23 cellular contexts compared by ENCODE assay signal in the genomic region with DNA sequence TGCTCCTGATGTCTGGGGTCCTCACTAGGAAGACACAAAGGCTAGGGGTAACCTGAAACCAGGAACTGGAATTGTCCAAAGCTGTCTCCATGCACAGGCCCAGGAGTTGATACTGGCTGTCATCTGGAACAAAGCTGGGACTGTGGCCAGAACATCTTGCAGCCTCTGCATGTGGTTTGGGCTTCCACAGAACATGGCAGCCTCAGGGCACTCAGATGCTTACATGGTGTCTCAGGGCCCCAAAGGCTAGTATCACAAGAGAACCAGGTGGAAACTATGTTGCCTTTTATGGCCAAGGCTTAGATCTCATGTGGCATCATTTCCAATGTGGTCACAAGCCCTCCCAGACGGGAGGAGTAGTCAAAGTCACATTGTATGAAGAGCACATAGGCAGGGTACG.
DNase-seq lines count a peak whose midpoint lies in the region; ATAC-seq and TF ChIP-seq lines count a peak whose summit lies in the region.
"Had no signal": no experiment of that assay in that cellular context is flagged by ENCODE, and none has a peak within 500 bp of the region (broad histone marks: within the 10 kb centered on the region; RNA-seq: fewer than 3 reads in every experiment).

No MANE protein-coding gene starts in this region.

- no peak overlapping the region for H2AFZ ChIP-seq in hepatocyte
- H2AFZ ChIP-seq: neural progenitor cell had no signal

- H3K4me1 ChIP-seq in foreskin keratinocyte (no peaks in the 10 kb centered on the region), hepatocyte (ENCODE audit: insufficient read depth) (no peaks in the 10 kb centered on the region)
- H3K4me1 ChIP-seq: neural progenitor cell, suprapubic skin, vagina had no signal

- H4K20me1 ChIP-seq in hepatocyte (ENCODE audit: insufficient read depth, poor library complexity, severe bottlenecking): no peaks in the 10 kb centered on the region

- no peak overlapping the region for H3K27ac Mint-ChIP-seq in activated CD4-positive, alpha-beta T cell treated with anti-CD3 and anti-CD28 coated beads for 36 hours
- H3K27ac Mint-ChIP-seq: activated CD8-positive, alpha-beta T cell treated with anti-CD3 and anti-CD28 coated beads, Interleukin-2, amount 10 ng/mL, durations not matched to agents 7 days and 5 days; CD4-positive, alpha-beta T cell; HFFc6; neural progenitor cell; stimulated activated effector memory CD8-positive, alpha-beta T cell treated with anti-CD3 and anti-CD28 coated beads, Interleukin-12 subunit alpha, Interleukin-12 subunit beta, amount 100 ng/mL, for 72 hours had no signal

- no peaks in the 10 kb centered on the region for H3K79me2 ChIP-seq in hepatocyte

- DNase-seq in COLO668 (lab: John Stamatoyannopoulos, UW; ENCODE audit: unreplicated experiment) (peak; percentile 9), DMS79 treated with DMSO at 0.1 percent for 48 hours (lab: John Stamatoyannopoulos, UW) (peak; percentile 78), NCI-H2081 treated with DMSO at 0.1 percent for 48 hours (lab: John Stamatoyannopoulos, UW) (peak; percentile 24), foreskin keratinocyte (peak in 1 of 2 donors; percentile 50), NCI-H82 (lab: John Stamatoyannopoulos, UW) (no peak), hepatocyte (ENCODE audit: low spot score) (no peak)
- DNase-seq in activated CD4-positive, alpha-beta T cell treated with anti-CD3 and anti-CD28 coated beads for 36 hours: no peak
- DNase-seq: activated CD4-positive, CD25-positive, alpha-beta regulatory T cell; activated CD8-positive, alpha-beta T cell treated with anti-CD3 and anti-CD28 coated beads, Interleukin-2, amount 10 ng/mL, durations not matched to agents 7 days and 5 days; activated gamma-delta T cell treated with Interleukin-2 at 50 U/mL for 16 hours; activated T-cell treated with anti-CD3 and anti-CD28 coated beads, Interleukin-2, amount 50 U/mL, for 1 hour; brain microvascular endothelial cell; CD4-positive, alpha-beta T cell; effector memory CD4-positive, alpha-beta T cell; HFFc6; hypothalamus; posterior cingulate gyrus; T-helper 9 cell had no signal

- no peaks in the 10 kb centered on the region for H3K36me3 ChIP-seq in hepatocyte (replicated peaks; ENCODE audit: insufficient read depth, low read depth)
- H3K36me3 ChIP-seq: brain microvascular endothelial cell, neural progenitor cell, suprapubic skin, vagina had no signal

- no peaks in the 10 kb centered on the region for H3K9me3 ChIP-seq in hepatocyte (ENCODE audit: low read depth)
- H3K9me3 ChIP-seq: suprapubic skin, vagina had no signal

- ATAC-seq in foreskin keratinocyte: peak; percentile 15
- no peak for ATAC-seq in activated CD4-positive, alpha-beta T cell treated with anti-CD3 and anti-CD28 coated beads for 36 hours
- ATAC-seq: activated CD8-positive, alpha-beta T cell treated with anti-CD3 and anti-CD28 coated beads, Interleukin-2, amount 10 ng/mL, durations not matched to agents 7 days and 5 days; stimulated activated effector memory CD8-positive, alpha-beta T cell treated with anti-CD3 and anti-CD28 coated beads, Interleukin-12 subunit alpha, Interleukin-12 subunit beta, amount 100 ng/mL, for 72 hours had no signal

- H3K27ac ChIP-seq in foreskin keratinocyte (no peak overlapping the region), hepatocyte (no peak overlapping the region)
- H3K27ac ChIP-seq: brain microvascular endothelial cell, neural progenitor cell, suprapubic skin, vagina had no signal

- TF ChIP-seq CTCF in foreskin keratinocyte (conservative IDR thresholded peaks at IDR 0.05) (no peak), hepatocyte (IDR thresholded peaks at IDR 0.05; ENCODE audit: poor library complexity) (no peak)

- H3K4me1 Mint-ChIP-seq in activated CD4-positive, alpha-beta T cell treated with anti-CD3 and anti-CD28 coated beads for 36 hours: no peaks in the 10 kb centered on the region
- H3K4me1 Mint-ChIP-seq: neural progenitor cell; stimulated activated effector memory CD8-positive, alpha-beta T cell treated with anti-CD3 and anti-CD28 coated beads, Interleukin-12 subunit alpha, Interleukin-12 subunit beta, amount 100 ng/mL, for 72 hours had no signal

- intact Hi-C loops in activated CD4-positive, alpha-beta T cell treated with anti-CD3 and anti-CD28 coated beads for 36 hours (cut with DNase I, micrococcal nuclease): no loop called here

- H3K9me2 ChIP-seq in hepatocyte (replicated peaks; ENCODE audit: insufficient read depth): no peaks in the 10 kb centered on the region

- H3K4me2 ChIP-seq in hepatocyte: no peak overlapping the region
- H3K4me2 ChIP-seq: neural progenitor cell had no signal

- POLR2A ChIA-PET in activated CD4-positive, alpha-beta T cell treated with anti-CD3 and anti-CD28 coated beads for 36 hours (lab: Charles Lee): no interaction called here

- H3K27me3 ChIP-seq in foreskin keratinocyte: no peaks in the 10 kb centered on the region
- H3K27me3 ChIP-seq in hepatocyte: no peaks in the 10 kb centered on the region
- H3K27me3 ChIP-seq: brain microvascular endothelial cell, neural progenitor cell, suprapubic skin, vagina had no signal

- CTCF ChIA-PET in activated CD4-positive, alpha-beta T cell treated with anti-CD3 and anti-CD28 coated beads for 36 hours (lab: Charles Lee): no interaction called here

- no peaks in the 10 kb centered on the region for H3K36me3 Mint-ChIP-seq in activated CD4-positive, alpha-beta T cell treated with anti-CD3 and anti-CD28 coated beads for 36 hours (ENCODE audit: low read depth)
- H3K36me3 Mint-ChIP-seq: neural progenitor cell; stimulated activated effector memory CD8-positive, alpha-beta T cell treated with anti-CD3 and anti-CD28 coated beads, Interleukin-12 subunit alpha, Interleukin-12 subunit beta, amount 100 ng/mL, for 72 hours had no signal

- H3K9me3 Mint-ChIP-seq in activated CD4-positive, alpha-beta T cell treated with anti-CD3 and anti-CD28 coated beads for 36 hours (ENCODE audit: low read depth): no peaks in the 10 kb centered on the region
- H3K9me3 Mint-ChIP-seq: CD4-positive, alpha-beta T cell; neural progenitor cell; stimulated activated effector memory CD8-positive, alpha-beta T cell treated with anti-CD3 and anti-CD28 coated beads, Interleukin-12 subunit alpha, Interleukin-12 subunit beta, amount 100 ng/mL, for 72 hours had no signal

- H3K27me3 Mint-ChIP-seq in activated CD4-positive, alpha-beta T cell treated with anti-CD3 and anti-CD28 coated beads for 36 hours: peaks cover 5% of the 10 kb centered on the region
- H3K27me3 Mint-ChIP-seq: CD4-positive, alpha-beta T cell had no signal

- 82% methylated on average over 2 of the region's 2 CpGs for WGBS in hepatocyte (ENCODE audit: low lambda C conversion rate, missing lambda C conversion rate)

- H3K4me3 Mint-ChIP-seq in activated CD4-positive, alpha-beta T cell treated with anti-CD3 and anti-CD28 coated beads for 36 hours: no peak overlapping the region
- H3K4me3 Mint-ChIP-seq: activated CD8-positive, alpha-beta T cell treated with anti-CD3 and anti-CD28 coated beads, Interleukin-2, amount 10 ng/mL, durations not matched to agents 7 days and 5 days; CD4-positive, alpha-beta T cell; HFFc6; neural progenitor cell; stimulated activated effector memory CD8-positive, alpha-beta T cell treated with anti-CD3 and anti-CD28 coated beads, Interleukin-12 subunit alpha, Interleukin-12 subunit beta, amount 100 ng/mL, for 72 hours had no signal

- no peak overlapping the region for H3K4me3 ChIP-seq in hepatocyte
- H3K4me3 ChIP-seq: lung, neural progenitor cell, suprapubic skin, vagina had no signal

Comparison
In these comparisons a context has a peak if more than half of its experiments do, and no peak if none do; other contexts are left out.
1. DNase-seq: peak in COLO668 (single experiment), DMS79 treated with DMSO at 0.1 percent for 48 hours (single experiment) and NCI-H2081 treated with DMSO at 0.1 percent for 48 hours (single experiment); none in activated CD4-positive, alpha-beta T cell treated with anti-CD3 and anti-CD28 coated beads for 36 hours (single experiment), NCI-H82 (single experiment) and hepatocyte (single experiment).